ENCODE assay signal across 8 cellular contexts in genomic region chr9:35606138-35606504, GRCh38. TPM values are rescaled to one million over a fixed set of nuclear protein-coding genes. Genes with fewer than 3 reads are reported as not detected.
DNase-seq lines count a peak whose midpoint lies in the region; ATAC-seq and TF ChIP-seq lines count a peak whose summit lies in the region.

No MANE protein-coding gene starts in this region.

- WGBS in spleen, 5 donors = 10 to 24% (median 14%) methylated on average over 5 of the region's 5 CpGs

- H3K27me3 ChIP-seq in spleen (replicated peaks in 1 of 7) = no peaks in the 10 kb centered on the region

- H3K36me3 Mint-ChIP-seq in T-helper 17 cell (ENCODE audit: low read depth) = peaks cover 5% of the 10 kb centered on the region

- peaks cover 0 to 42% (median 28%) of the 10 kb centered on the region in 6 donors for H3K36me3 ChIP-seq in spleen

- H3K4me3 Mint-ChIP-seq in T-helper 17 cell = peak overlapping the region; percentile 85

- H3K4me1 Mint-ChIP-seq in T-helper 17 cell = peaks cover 31% of the 10 kb centered on the region

- no peaks in the 10 kb centered on the region for H3K9me3 ChIP-seq in T-helper 17 cell (ENCODE audit: control insufficient read depth, low read length, poor library complexity, severe bottlenecking)
- no peaks in the 10 kb centered on the region for H3K9me3 ChIP-seq in spleen

- no peak for TF ChIP-seq CTCF in spleen (IDR thresholded peaks at IDR 0.05 in 8 of 11, conservative IDR thresholded peaks at IDR 0.05 in 3 of 11)

- H3K4me1 ChIP-seq in spleen = peaks cover 14 to 73% (median 38%) of the 10 kb centered on the region in 6 donors

- no peak for TF ChIP-seq POLR2A in spleen (IDR thresholded peaks at IDR 0.05)

- peak overlapping the region; percentile 60 to 93 (median 76) for H3K4me3 ChIP-seq in spleen

- ATAC-seq in T-helper 17 cell = no peak
- no peak for ATAC-seq in GM21737 (IDR thresholded peaks at IDR 0.05; ENCODE audit: unreplicated experiment)

- DNase-seq in NCI-H510A treated with DMSO at 0.1 percent for 48 hours (lab: John Stamatoyannopoulos, UW) (peak; percentile 17), NCI-H510A (lab: John Stamatoyannopoulos, UW) (no peak), T-helper 17 cell (no peak), hepatic stellate cell (ENCODE audit: low spot score) (peak; percentile 27), spleen (no peak), AG08396 (ENCODE audit: low spot score) (no peak), mucosa of gallbladder (ENCODE audit: low spot score) (no peak)

- intact Hi-C loops in spleen (cut with DNase I; ENCODE audit: low total_unique reads) = loop anchor here (10.0 kb wide), 2 partner anchors 59 to 129 kb away; partner anchors contain the start of genes ARHGEF39, CREB3 and TLN1

- H3K27me3 Mint-ChIP-seq in T-helper 17 cell = no peaks in the 10 kb centered on the region

- H3K27ac Mint-ChIP-seq in T-helper 17 cell = no peak overlapping the region

- peak overlapping the region; percentile 63 to 96 (median 90) for H3K27ac ChIP-seq in spleen

RNA-seq across cellular contexts. Expression of gene TESK1, which starts 1.1 kb away (rescaled TPM):
- total RNA-seq in T-helper 17 cell = 10 to 100 TPM; 31.7 to 31.9 TPM
- total RNA-seq in spleen = 10 to 100 TPM; 24.8 to 47.1 (median 31.8) TPM
- 10 to 100 TPM; 15.6 to 34.7 (median 22.7) TPM for polyA plus RNA-seq in spleen
- 56.9 TPM for total RNA-seq in mucosa of gallbladder

RNA-seq across cellular contexts. Expression of gene CD72, which starts 12.1 kb away (rescaled TPM):
- total RNA-seq in T-helper 17 cell (1 to 10 TPM; 3.5 to 8.1 TPM), spleen (100 to 1,000 TPM in 5 of 7 donors, 10 to 100 TPM in 2; 74.4 to 160 (median 127) TPM), mucosa of gallbladder (2.4 TPM)
- 100 to 1,000 TPM in 2 of 3 donors, 10 to 100 TPM in 1; 97.4 to 159 (median 115) TPM for polyA plus RNA-seq in spleen

RNA-seq across cellular contexts. Expression of gene SIT1, which starts 44.6 kb away (rescaled TPM):
- 10 to 100 TPM; 33.9 to 48.9 TPM for total RNA-seq in T-helper 17 cell
- 10 to 100 TPM; 24.2 to 44.9 (median 27.5) TPM for total RNA-seq in spleen
- polyA plus RNA-seq in spleen = 10 to 100 TPM; 71.7 to 82.7 (median 82.7) TPM
- 2.7 TPM for total RNA-seq in mucosa of gallbladder

RNA-seq across cellular contexts. Expression of gene RMRP, which starts 51.7 kb away (rescaled TPM):
- total RNA-seq in T-helper 17 cell (over 10,000 TPM in 1 of 2 donors, 1,000 to 10,000 TPM in 1; 7,466 to 10,512 TPM), spleen (over 10,000 TPM in 5 of 7 donors, 1,000 to 10,000 TPM in 2; 5,541 to 28,996 (median 23,209) TPM), mucosa of gallbladder (17,824 TPM)
- 100 to 1,000 TPM in 1 of 3 donors, 10 to 100 TPM in 1, not detected in 1; 42.1 to 285 TPM for polyA plus RNA-seq in spleen

RNA-seq across cellular contexts. Expression of gene CCDC107, which starts 52.0 kb away (rescaled TPM):
- 10 to 100 TPM; 27.7 to 35.2 TPM for total RNA-seq in T-helper 17 cell
- total RNA-seq in spleen = 10 to 100 TPM; 14.4 to 24.2 (median 20.8) TPM
- polyA plus RNA-seq in spleen = 10 to 100 TPM; 35.3 to 46.9 (median 37.0) TPM
- 59.2 TPM for total RNA-seq in mucosa of gallbladder

Comparison
In these comparisons a context has a peak if more than half of its experiments do, and no peak if none do; other contexts are left out.
1. DNase-seq: peak in NCI-H510A treated with DMSO at 0.1 percent for 48 hours (single experiment) and hepatic stellate cell (single experiment); none in NCI-H510A (single experiment), T-helper 17 cell (0 of 3), spleen (single experiment), AG08396 (single experiment) and mucosa of gallbladder (single experiment).
2. RNA of gene CD72, which starts 12.1 kb away (total RNA-seq): 74.4 to 160 TPM in spleen; 3.5 to 8.1 TPM in T-helper 17 cell and 2.4 TPM in mucosa of gallbladder (single experiment); every median in the first group is over 4 times any median in the second.